Comparison of ENCODE assay signal across 1 cellular context in the genomic region with DNA sequence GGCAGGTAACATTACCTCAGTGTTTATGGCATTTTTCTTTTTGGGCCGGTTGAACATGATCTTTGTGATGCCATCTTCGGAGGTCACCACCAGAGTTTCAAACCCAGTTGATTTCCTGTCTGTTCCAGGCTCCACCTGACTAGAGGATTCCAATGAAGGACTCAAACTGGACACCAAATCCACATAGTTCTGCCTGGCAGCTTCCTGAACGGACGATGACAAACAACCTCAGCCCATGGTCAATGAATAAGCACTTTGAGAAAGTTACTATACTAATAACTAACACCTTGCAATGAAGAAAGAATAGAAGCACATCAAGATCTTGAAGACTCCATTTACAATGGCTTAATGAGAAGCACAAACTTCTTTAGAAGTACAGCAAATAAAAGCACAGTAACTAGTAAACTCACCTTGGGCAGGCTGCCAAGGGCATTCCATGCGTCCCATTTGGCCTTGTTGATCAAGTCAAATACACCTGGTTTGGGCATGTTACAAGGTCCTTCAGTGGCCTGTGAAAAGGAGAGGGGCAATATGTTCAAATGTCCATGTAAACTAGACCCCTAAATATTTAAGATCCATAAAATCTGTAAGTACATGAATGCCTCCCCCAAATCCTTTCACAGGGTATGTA.
A peak's percentile ranks its signal among the peaks of the same experiment; 100 is the strongest.
TF ChIP-seq lines count a peak whose summit lies in the region.

No MANE protein-coding gene starts in this region.

TF ChIP-seq in HepG2, 621 proteins besides CTCF, POLR2A, EP300 and RAD21 (continued from another document):
- TF ChIP-seq, protein P1, sequence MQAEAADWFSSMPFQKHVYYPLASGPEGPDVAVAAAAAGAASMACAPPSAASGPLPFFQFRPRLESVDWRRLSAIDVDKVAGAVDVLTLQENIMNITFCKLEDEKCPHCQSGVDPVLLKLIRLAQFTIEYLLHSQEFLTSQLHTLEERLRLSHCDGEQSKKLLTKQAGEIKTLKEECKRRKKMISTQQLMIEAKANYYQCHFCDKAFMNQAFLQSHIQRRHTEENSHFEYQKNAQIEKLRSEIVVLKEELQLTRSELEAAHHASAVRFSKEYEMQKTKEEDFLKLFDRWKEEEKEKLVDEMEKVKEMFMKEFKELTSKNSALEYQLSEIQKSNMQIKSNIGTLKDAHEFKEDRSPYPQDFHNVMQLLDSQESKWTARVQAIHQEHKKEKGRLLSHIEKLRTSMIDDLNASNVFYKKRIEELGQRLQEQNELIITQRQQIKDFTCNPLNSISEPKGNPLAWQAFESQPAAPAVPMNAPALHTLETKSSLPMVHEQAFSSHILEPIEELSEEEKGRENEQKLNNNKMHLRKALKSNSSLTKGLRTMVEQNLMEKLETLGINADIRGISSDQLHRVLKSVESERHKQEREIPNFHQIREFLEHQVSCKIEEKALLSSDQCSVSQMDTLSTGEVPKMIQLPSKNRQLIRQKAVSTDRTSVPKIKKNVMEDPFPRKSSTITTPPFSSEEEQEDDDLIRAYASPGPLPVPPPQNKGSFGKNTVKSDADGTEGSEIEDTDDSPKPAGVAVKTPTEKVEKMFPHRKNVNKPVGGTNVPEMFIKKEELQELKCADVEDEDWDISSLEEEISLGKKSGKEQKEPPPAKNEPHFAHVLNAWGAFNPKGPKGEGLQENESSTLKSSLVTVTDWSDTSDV (CRISPR knock-in tag; IDR thresholded peaks at IDR 0.05): no peak
- no peak for TF ChIP-seq ZNF180 (CRISPR knock-in tag; IDR thresholded peaks at IDR 0.05; ENCODE audit: borderline replicate concordance, low read depth)
- no peak for TF ChIP-seq ZMYM3 (CRISPR knock-in tag; IDR thresholded peaks at IDR 0.05)
- TF ChIP-seq, protein P2, sequence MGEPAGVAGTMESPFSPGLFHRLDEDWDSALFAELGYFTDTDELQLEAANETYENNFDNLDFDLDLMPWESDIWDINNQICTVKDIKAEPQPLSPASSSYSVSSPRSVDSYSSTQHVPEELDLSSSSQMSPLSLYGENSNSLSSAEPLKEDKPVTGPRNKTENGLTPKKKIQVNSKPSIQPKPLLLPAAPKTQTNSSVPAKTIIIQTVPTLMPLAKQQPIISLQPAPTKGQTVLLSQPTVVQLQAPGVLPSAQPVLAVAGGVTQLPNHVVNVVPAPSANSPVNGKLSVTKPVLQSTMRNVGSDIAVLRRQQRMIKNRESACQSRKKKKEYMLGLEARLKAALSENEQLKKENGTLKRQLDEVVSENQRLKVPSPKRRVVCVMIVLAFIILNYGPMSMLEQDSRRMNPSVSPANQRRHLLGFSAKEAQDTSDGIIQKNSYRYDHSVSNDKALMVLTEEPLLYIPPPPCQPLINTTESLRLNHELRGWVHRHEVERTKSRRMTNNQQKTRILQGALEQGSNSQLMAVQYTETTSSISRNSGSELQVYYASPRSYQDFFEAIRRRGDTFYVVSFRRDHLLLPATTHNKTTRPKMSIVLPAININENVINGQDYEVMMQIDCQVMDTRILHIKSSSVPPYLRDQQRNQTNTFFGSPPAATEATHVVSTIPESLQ (CRISPR knock-in tag; conservative IDR thresholded peaks at IDR 0.05): no peak
- TF ChIP-seq ISL2 (CRISPR knock-in tag; IDR thresholded peaks at IDR 0.05): peak; percentile 50; the same call in 1 of the 2 replicates
- peak; percentile 75 for TF ChIP-seq SAP130 (CRISPR knock-in tag; IDR thresholded peaks at IDR 0.05; ENCODE audit: low read depth)
- no peak for TF ChIP-seq HNRNPLL (IDR thresholded peaks at IDR 0.05; ENCODE audit: low read depth, low read length, poor library complexity, severe bottlenecking)
- TF ChIP-seq, protein P3, sequence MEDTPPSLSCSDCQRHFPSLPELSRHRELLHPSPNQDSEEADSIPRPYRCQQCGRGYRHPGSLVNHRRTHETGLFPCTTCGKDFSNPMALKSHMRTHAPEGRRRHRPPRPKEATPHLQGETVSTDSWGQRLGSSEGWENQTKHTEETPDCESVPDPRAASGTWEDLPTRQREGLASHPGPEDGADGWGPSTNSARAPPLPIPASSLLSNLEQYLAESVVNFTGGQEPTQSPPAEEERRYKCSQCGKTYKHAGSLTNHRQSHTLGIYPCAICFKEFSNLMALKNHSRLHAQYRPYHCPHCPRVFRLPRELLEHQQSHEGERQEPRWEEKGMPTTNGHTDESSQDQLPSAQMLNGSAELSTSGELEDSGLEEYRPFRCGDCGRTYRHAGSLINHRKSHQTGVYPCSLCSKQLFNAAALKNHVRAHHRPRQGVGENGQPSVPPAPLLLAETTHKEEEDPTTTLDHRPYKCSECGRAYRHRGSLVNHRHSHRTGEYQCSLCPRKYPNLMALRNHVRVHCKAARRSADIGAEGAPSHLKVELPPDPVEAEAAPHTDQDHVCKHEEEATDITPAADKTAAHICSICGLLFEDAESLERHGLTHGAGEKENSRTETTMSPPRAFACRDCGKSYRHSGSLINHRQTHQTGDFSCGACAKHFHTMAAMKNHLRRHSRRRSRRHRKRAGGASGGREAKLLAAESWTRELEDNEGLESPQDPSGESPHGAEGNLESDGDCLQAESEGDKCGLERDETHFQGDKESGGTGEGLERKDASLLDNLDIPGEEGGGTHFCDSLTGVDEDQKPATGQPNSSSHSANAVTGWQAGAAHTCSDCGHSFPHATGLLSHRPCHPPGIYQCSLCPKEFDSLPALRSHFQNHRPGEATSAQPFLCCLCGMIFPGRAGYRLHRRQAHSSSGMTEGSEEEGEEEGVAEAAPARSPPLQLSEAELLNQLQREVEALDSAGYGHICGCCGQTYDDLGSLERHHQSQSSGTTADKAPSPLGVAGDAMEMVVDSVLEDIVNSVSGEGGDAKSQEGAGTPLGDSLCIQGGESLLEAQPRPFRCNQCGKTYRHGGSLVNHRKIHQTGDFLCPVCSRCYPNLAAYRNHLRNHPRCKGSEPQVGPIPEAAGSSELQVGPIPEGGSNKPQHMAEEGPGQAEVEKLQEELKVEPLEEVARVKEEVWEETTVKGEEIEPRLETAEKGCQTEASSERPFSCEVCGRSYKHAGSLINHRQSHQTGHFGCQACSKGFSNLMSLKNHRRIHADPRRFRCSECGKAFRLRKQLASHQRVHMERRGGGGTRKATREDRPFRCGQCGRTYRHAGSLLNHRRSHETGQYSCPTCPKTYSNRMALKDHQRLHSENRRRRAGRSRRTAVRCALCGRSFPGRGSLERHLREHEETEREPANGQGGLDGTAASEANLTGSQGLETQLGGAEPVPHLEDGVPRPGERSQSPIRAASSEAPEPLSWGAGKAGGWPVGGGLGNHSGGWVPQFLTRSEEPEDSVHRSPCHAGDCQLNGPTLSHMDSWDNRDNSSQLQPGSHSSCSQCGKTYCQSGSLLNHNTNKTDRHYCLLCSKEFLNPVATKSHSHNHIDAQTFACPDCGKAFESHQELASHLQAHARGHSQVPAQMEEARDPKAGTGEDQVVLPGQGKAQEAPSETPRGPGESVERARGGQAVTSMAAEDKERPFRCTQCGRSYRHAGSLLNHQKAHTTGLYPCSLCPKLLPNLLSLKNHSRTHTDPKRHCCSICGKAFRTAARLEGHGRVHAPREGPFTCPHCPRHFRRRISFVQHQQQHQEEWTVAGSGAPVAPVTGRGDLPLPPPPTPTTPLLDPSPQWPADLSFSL (CRISPR knock-in tag; IDR thresholded peaks at IDR 0.05): no peak
- TF ChIP-seq, protein P4, sequence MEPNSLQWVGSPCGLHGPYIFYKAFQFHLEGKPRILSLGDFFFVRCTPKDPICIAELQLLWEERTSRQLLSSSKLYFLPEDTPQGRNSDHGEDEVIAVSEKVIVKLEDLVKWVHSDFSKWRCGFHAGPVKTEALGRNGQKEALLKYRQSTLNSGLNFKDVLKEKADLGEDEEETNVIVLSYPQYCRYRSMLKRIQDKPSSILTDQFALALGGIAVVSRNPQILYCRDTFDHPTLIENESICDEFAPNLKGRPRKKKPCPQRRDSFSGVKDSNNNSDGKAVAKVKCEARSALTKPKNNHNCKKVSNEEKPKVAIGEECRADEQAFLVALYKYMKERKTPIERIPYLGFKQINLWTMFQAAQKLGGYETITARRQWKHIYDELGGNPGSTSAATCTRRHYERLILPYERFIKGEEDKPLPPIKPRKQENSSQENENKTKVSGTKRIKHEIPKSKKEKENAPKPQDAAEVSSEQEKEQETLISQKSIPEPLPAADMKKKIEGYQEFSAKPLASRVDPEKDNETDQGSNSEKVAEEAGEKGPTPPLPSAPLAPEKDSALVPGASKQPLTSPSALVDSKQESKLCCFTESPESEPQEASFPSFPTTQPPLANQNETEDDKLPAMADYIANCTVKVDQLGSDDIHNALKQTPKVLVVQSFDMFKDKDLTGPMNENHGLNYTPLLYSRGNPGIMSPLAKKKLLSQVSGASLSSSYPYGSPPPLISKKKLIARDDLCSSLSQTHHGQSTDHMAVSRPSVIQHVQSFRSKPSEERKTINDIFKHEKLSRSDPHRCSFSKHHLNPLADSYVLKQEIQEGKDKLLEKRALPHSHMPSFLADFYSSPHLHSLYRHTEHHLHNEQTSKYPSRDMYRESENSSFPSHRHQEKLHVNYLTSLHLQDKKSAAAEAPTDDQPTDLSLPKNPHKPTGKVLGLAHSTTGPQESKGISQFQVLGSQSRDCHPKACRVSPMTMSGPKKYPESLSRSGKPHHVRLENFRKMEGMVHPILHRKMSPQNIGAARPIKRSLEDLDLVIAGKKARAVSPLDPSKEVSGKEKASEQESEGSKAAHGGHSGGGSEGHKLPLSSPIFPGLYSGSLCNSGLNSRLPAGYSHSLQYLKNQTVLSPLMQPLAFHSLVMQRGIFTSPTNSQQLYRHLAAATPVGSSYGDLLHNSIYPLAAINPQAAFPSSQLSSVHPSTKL (CRISPR knock-in tag; IDR thresholded peaks at IDR 0.05): peak; percentile 90
- no peak for TF ChIP-seq GABPA (IDR thresholded peaks at IDR 0.05; ENCODE audit: low read depth, low read length)
- no peak for TF ChIP-seq GABPA (CRISPR knock-in tag; IDR thresholded peaks at IDR 0.05; ENCODE audit: low read depth)
- no peak for TF ChIP-seq SCMH1 (CRISPR knock-in tag; IDR thresholded peaks at IDR 0.05; ENCODE audit: borderline replicate concordance)
TF ChIP-seq in HepG2: peak in this region for 59.
